Comparison of ENCODE assay signal across 9 cellular contexts in genomic region chr16:58026139-58026704, GRCh38. TPM values are rescaled to one million over a fixed set of nuclear protein-coding genes. Genes with fewer than 3 reads are reported as not detected.
DNase-seq lines count a peak whose midpoint lies in the region; TF ChIP-seq lines count a peak whose summit lies in the region.
"Had no signal": no experiment of that assay in that cellular context is flagged by ENCODE, and none has a peak within 500 bp of the region (broad histone marks: within the 10 kb centered on the region; RNA-seq: fewer than 3 reads in every experiment).

No MANE protein-coding gene starts in this region.

- H3F3A ChIP-seq in DOHH2 (ENCODE audit: control insufficient read depth, insufficient read depth) (0 out of 2 replicates have a peak, but pooled peaks cover 3% of the 10 kb centered on the region), SU-DHL-6 (ENCODE audit: insufficient read depth) (no peaks in the 10 kb centered on the region)

- H3K9me3 ChIP-seq in DOHH2 (ENCODE audit: control insufficient read depth, insufficient read depth, low read length) (no peaks in the 10 kb centered on the region), SU-DHL-6 (ENCODE audit: insufficient read depth, low read length) (no peaks in the 10 kb centered on the region), endocrine pancreas (ENCODE audit: control insufficient read depth, low read length) (no peaks in the 10 kb centered on the region), vagina (no peaks in the 10 kb centered on the region)

- H3K79me2 ChIP-seq in DOHH2 (ENCODE audit: control insufficient read depth, low read length): no peaks in the 10 kb centered on the region; the same call in 1 of the 2 replicates
- H3K79me2 ChIP-seq in SU-DHL-6 (ENCODE audit: insufficient read depth, low read length): no peaks in the 10 kb centered on the region

- no peak for TF ChIP-seq CTCF in DOHH2 (IDR thresholded peaks at IDR 0.05; ENCODE audit: low read depth, low read length, poor library complexity, severe bottlenecking)
- TF ChIP-seq CTCF in HFF-Myc (IDR thresholded peaks at IDR 0.05; ENCODE audit: low read depth, low read length, missing control alignments): no peak
- no peak for TF ChIP-seq CTCF in SU-DHL-6 (IDR thresholded peaks at IDR 0.05; ENCODE audit: insufficient read depth, low read length, poor library complexity, severe bottlenecking)
- no peak for TF ChIP-seq CTCF in vagina (IDR thresholded peaks at IDR 0.05)

- intact Hi-C loops in vagina (cut with DNase I): no loop called here

- H3K9ac ChIP-seq in SU-DHL-6 (ENCODE audit: low read length) (peak overlapping the region; percentile 38), endocrine pancreas (ENCODE audit: control insufficient read depth, insufficient read depth, low read length) (peak overlapping the region; percentile 32)

- no peak overlapping the region for H2AFZ ChIP-seq in SU-DHL-6 (ENCODE audit: low read depth, low read length, severe bottlenecking)

- H3K27ac ChIP-seq in DOHH2 (ENCODE audit: low read depth, low read length) (no peak overlapping the region), SU-DHL-6 (ENCODE audit: low read depth, low read length) (no peak overlapping the region), vagina (peak overlapping the region; percentile 45)

- no peak for TF ChIP-seq POLR2A in vagina (IDR thresholded peaks at IDR 0.05)

- no peaks in the 10 kb centered on the region for H3K9me2 ChIP-seq in DOHH2 (replicated peaks; ENCODE audit: control insufficient read depth, low read length)
- H3K9me2 ChIP-seq in SU-DHL-6 (replicated peaks; ENCODE audit: insufficient read depth, low read length): no peaks in the 10 kb centered on the region

- H3K4me3 ChIP-seq in DOHH2 (ENCODE audit: low read length) (peak overlapping the region; percentile 74), HFF-Myc (replicated peaks; ENCODE audit: low read depth, low read length) (peak overlapping the region; percentile 42), SU-DHL-6 (ENCODE audit: insufficient read depth, low read length, poor library complexity, severe bottlenecking) (peak overlapping the region; percentile 63), endocrine pancreas (ENCODE audit: control insufficient read depth, insufficient read depth, low read length) (no peak overlapping the region), vagina (peak overlapping the region; percentile 58 to 65)

- DNase-seq in HFF-Myc (ENCODE audit: extremely low read depth, low read depth) (no peak), middle frontal gyrus (ENCODE audit: extremely low spot score, low spot score) (peak; percentile 17), vagina (ENCODE audit: extremely low spot score in 2 of 2) (no peak), midbrain (lab: John Stamatoyannopoulos, UW) (no peak), NCI-H1105 treated with DMSO at 0.1 percent for 48 hours (lab: John Stamatoyannopoulos, UW) (no peak)

- H3K27me3 ChIP-seq in DOHH2 (ENCODE audit: control insufficient read depth, low read length): peaks cover 16% of the 10 kb centered on the region
- no peaks in the 10 kb centered on the region for H3K27me3 ChIP-seq in SU-DHL-6 (ENCODE audit: low read length)
- no peaks in the 10 kb centered on the region for H3K27me3 ChIP-seq in endocrine pancreas (ENCODE audit: control insufficient read depth, insufficient read depth, low read length)
- no peaks in the 10 kb centered on the region for H3K27me3 ChIP-seq in vagina

- no peaks in the 10 kb centered on the region for H3K36me3 ChIP-seq in DOHH2 (ENCODE audit: control insufficient read depth, low read length)
- H3K36me3 ChIP-seq in SU-DHL-6 (ENCODE audit: low read length): no peaks in the 10 kb centered on the region
- no peaks in the 10 kb centered on the region for H3K36me3 ChIP-seq in endocrine pancreas (ENCODE audit: control insufficient read depth, insufficient read depth, low read length)
- H3K36me3 ChIP-seq in vagina: no peaks in the 10 kb centered on the region

- H3K4me1 ChIP-seq in DOHH2 (ENCODE audit: control insufficient read depth, low read length) (peaks cover 23% of the 10 kb centered on the region), endocrine pancreas (ENCODE audit: control insufficient read depth, insufficient read depth, low read length) (no peaks in the 10 kb centered on the region), vagina (peaks cover 56% of the 10 kb centered on the region)

- H3K4me2 ChIP-seq in DOHH2 (ENCODE audit: low read length) (peak overlapping the region; percentile 79), SU-DHL-6 (ENCODE audit: low read depth, low read length, poor library complexity, severe bottlenecking) (peak overlapping the region; percentile 85)

- no peaks in the 10 kb centered on the region for H4K20me1 ChIP-seq in DOHH2 (ENCODE audit: control insufficient read depth, insufficient read depth, low read depth, low read length)
- H4K20me1 ChIP-seq in SU-DHL-6 (ENCODE audit: low read depth, low read length): no peaks in the 10 kb centered on the region

RNA-seq across cellular contexts. Expression of gene MMP15, which starts 0.7 kb away (rescaled TPM):
- 2.9 TPM for total RNA-seq in vagina

RNA-seq across cellular contexts. Expression of gene USB1, which starts 25.0 kb away (rescaled TPM):
- total RNA-seq in vagina: 44.2 TPM

RNA-seq across cellular contexts. Expression of gene ZNF319, which starts 25.8 kb away (rescaled TPM):
- total RNA-seq in vagina: 7.9 TPM

RNA-seq across cellular contexts. Expression of gene CNGB1, which starts 55.3 kb away (rescaled TPM):
- total RNA-seq in vagina: not detected
- total RNA-seq: activated CD8-positive, alpha-beta memory T cell treated with anti-CD3 and anti-CD28 coated beads for 36 hours had no signal
